10 cellular contexts compared by ENCODE assay signal in the genomic region with DNA sequence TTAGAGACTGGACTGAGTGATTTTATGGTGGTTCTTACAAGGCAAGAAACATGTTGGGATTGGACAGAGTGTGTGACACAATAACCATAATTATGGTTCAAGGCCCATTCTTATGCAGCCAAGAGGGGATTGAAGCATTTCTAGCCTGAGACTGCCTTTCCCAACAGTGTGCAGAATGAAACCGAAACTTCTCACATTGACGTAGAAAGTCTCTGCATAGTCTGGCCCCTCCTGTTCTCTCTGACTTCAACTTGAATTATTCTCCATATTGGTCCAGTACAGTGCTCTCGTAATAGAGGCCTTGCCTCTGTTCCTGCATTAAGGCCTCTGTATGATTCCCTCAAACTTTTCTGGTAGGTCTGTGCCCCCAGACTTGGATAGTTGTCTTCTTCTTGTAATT.
DNase-seq lines count a peak whose midpoint lies in the region; ATAC-seq and TF ChIP-seq lines count a peak whose summit lies in the region.
"Had no signal": no experiment of that assay in that cellular context is flagged by ENCODE, and none has a peak within 500 bp of the region (broad histone marks: within the 10 kb centered on the region; RNA-seq: fewer than 3 reads in every experiment).

No MANE protein-coding gene starts in this region.

- no peaks in the 10 kb centered on the region for H3K36me3 ChIP-seq in duodenal mucosa (ENCODE audit: control insufficient read depth in 1 of 2, insufficient read depth in 2 of 2, low read length in 2 of 2)

- no peaks in the 10 kb centered on the region for H3K4me1 ChIP-seq in duodenal mucosa (ENCODE audit: control insufficient read depth in 1 of 2, insufficient read depth in 2 of 2, low read length in 2 of 2)

- H3K9me3 ChIP-seq in duodenal mucosa (ENCODE audit: control insufficient read depth in 1 of 2, low read length in 2 of 2), result no peaks in the 10 kb centered on the region

- no peak overlapping the region for H3K4me3 ChIP-seq in GM12865 (ENCODE audit: low read depth, low read length)
- no peak overlapping the region for H3K4me3 ChIP-seq in duodenal mucosa (ENCODE audit: low read depth in 1 of 2, low read length in 2 of 2)

- H3K9ac ChIP-seq in duodenal mucosa (ENCODE audit: low read depth in 1 of 2, low read length in 2 of 2), result no peak overlapping the region

- peak overlapping the region; percentile 10 for H3K27ac ChIP-seq in duodenal mucosa (ENCODE audit: low read depth, low read length)

- DNase-seq in GM12865 (ENCODE audit: low read depth) (peak; percentile 43), hippocampal formation (lab: John Stamatoyannopoulos, UW) (no peak), occipital lobe (lab: John Stamatoyannopoulos, UW) (no peak), 8988T (no peak)
- DNase-seq: activated naive CD4-positive, alpha-beta T cell treated with anti-CD3 and anti-CD28 coated beads for 36 hours had no signal

- no peaks in the 10 kb centered on the region for H3K27me3 ChIP-seq in duodenal mucosa (ENCODE audit: control insufficient read depth in 1 of 2, insufficient read depth in 2 of 2, low read length in 2 of 2)

- ATAC-seq in GM19468 (IDR thresholded peaks at IDR 0.05; ENCODE audit: extremely low read depth, unreplicated experiment) (peak; percentile 88), HG03097 (IDR thresholded peaks at IDR 0.05; ENCODE audit: low FRiP score, unreplicated experiment) (peak; percentile 96)
- ATAC-seq in activated CD4-positive, CD25-positive, alpha-beta regulatory T cell treated with anti-CD3 and anti-CD28 coated beads, Interleukin-2, amount 50 U/mL, for 24 hours, result no peak
- ATAC-seq: Panc1 had no signal

- TF ChIP-seq CTCF in GM12865 (IDR thresholded peaks at IDR 0.05; ENCODE audit: insufficient read depth, low read depth, low read length, missing control alignments), result no peak

Comparison
In these comparisons a context has a peak if more than half of its experiments do, and no peak if none do; other contexts are left out.
1. ATAC-seq: peak in GM19468 (single experiment) and HG03097 (single experiment); none in activated CD4-positive, CD25-positive, alpha-beta regulatory T cell treated with anti-CD3 and anti-CD28 coated beads, Interleukin-2, amount 50 U/mL, for 24 hours (0 of 2).